Comparison of ENCODE assay signal across 8 cellular contexts in the genomic region with DNA sequence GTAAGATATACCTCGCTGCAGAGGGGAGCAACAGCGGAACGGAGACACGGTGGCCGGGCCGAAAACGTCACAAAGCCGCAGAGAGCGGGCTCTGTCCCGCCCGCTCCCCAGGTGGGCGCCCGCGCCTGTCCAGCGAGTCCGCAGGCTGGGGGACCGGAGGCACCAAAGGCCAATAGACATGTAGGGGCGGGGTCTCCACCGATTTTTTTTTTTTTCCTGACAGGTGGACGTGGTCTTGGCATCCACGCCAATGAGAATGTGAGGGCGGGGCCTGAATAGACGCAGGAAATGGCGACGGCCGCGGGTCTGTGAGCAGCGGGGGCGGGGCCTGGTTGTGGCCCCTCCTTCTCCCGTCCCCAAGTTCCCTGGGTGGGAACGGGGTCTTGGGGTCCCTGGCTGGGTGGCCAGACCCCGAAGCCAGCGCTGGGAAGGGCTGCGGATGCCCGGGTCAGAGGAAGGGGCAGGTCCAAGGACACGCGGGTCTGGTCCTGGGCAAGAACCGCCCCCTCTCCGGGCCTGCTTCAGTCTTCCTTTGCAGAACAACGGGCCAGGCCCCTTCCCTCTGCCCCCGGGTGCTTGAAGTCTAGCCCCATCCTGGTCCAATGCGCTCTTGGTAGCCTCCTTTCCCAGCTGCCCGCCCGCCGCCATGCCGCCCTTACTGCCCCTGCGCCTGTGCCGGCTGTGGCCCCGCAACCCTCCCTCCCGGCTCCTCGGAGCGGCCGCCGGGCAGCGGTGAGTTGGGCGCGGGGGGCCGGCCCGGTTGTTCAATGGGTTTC. TPM values are rescaled to one million over a fixed set of nuclear protein-coding genes. Genes with fewer than 3 reads are reported as not detected.
A peak's percentile ranks its signal among the peaks of the same experiment; 100 is the strongest.
DNase-seq lines count a peak whose midpoint lies in the region; ATAC-seq and TF ChIP-seq lines count a peak whose summit lies in the region.

A gene with protein sequence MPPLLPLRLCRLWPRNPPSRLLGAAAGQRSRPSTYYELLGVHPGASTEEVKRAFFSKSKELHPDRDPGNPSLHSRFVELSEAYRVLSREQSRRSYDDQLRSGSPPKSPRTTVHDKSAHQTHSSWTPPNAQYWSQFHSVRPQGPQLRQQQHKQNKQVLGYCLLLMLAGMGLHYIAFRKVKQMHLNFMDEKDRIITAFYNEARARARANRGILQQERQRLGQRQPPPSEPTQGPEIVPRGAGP (plus strand): TSS at position 340 of the 776 bp plus-strand sequence. CDS start 307 bp downstream, at position 647.

- H3K4me1 Mint-ChIP-seq in natural killer cell: peaks cover 22 to 49% of the 10 kb centered on the region in 2 donors

- H3K4me3 ChIP-seq in fibroblast of mammary gland (ENCODE audit: control insufficient read depth, low read depth, low read length): peak within 1 kb of the TSS; percentile 61

- TF ChIP-seq CTCF in fibroblast of mammary gland (conservative IDR thresholded peaks at IDR 0.05; ENCODE audit: control insufficient read depth, insufficient read depth, low read depth, low read length): no peak
- no peak for TF ChIP-seq CTCF in natural killer cell (IDR thresholded peaks at IDR 0.05)

- H3K36me3 Mint-ChIP-seq in natural killer cell: no peaks in the 10 kb centered on the region

- peak within 1 kb of the TSS; percentile 94 for H3K4me3 Mint-ChIP-seq in natural killer cell

- DNase-seq in COLO668 (lab: John Stamatoyannopoulos, UW; ENCODE audit: unreplicated experiment): peak; percentile 94
- peak; percentile 65 to 72 for DNase-seq in Kasumi-1 (lab: John Stamatoyannopoulos, UW)
- DNase-seq in RPMI7951 (ENCODE audit: low read depth): peak; percentile 85
- DNase-seq in activated T-helper 9 cell treated with anti-CD3 and anti-CD28 coated beads, Interleukin-2, amount 50 U/mL, for 16 hours (ENCODE audit: low read depth): peak; percentile 84
- DNase-seq in fibroblast of mammary gland (ENCODE audit: low read depth): peak; percentile 77
- peak; percentile 86 for DNase-seq in natural killer cell
- DNase-seq in stimulated activated naive CD4-positive, alpha-beta T cell treated with Interleukin-2 at 50 U/mL for 16 hours (lab: John Stamatoyannopoulos, UW): peak; percentile 91

- H3K27ac Mint-ChIP-seq in natural killer cell: peak within 1 kb of the TSS; percentile 93 to 97

- intact Hi-C loops in natural killer cell (cut with micrococcal nuclease): loop anchor here (1.0 kb wide), 4 partner anchors 11 to 44 kb away; a partner anchor contains a TSS

- no peaks in the 10 kb centered on the region for H3K9me3 Mint-ChIP-seq in natural killer cell

- H3K27me3 Mint-ChIP-seq in natural killer cell (ENCODE audit: low read depth in 2 of 2): no peaks in the 10 kb centered on the region

- ATAC-seq in GM21515 (IDR thresholded peaks at IDR 0.05; ENCODE audit: unreplicated experiment) (peak; percentile 33), natural killer cell (peak; percentile 64 to 78 (median 65))

RNA-seq across cellular contexts. Expression of the gene that starts here (rescaled TPM):
- 17.2 and 23.7 TPM in 2 replicates for total RNA-seq in RPMI7951 (2014; rRNA removed; shearing (Covaris generic))
- 10 to 100 TPM; 45.0 to 47.0 (median 46.6) TPM for total RNA-seq in natural killer cell

Comparison
In these comparisons a context has a peak if more than half of its experiments do, and no peak if none do; other contexts are left out.
1. Peak in every context shown above with its lines: DNase-seq, ATAC-seq and H3K4me3 ChIP-seq.